ENCODE assay signal across 19 cellular contexts in genomic region chr1:209433649-209434031, GRCh38.
DNase-seq lines count a peak whose midpoint lies in the region; ATAC-seq and TF ChIP-seq lines count a peak whose summit lies in the region.
"Had no signal": no experiment of that assay in that cellular context is flagged by ENCODE, and none has a peak within 500 bp of the region (broad histone marks: within the 10 kb centered on the region; RNA-seq: fewer than 3 reads in every experiment).

No MANE protein-coding gene starts in this region.

- no peak overlapping the region for H3K4me3 ChIP-seq in AG10803 (ENCODE audit: low read length)
- no peak overlapping the region for H3K4me3 ChIP-seq in HUES64 (ENCODE audit: low read length)
- no peak overlapping the region for H3K4me3 ChIP-seq in mammary epithelial cell (replicated peaks in 1 of 3; ENCODE audit: insufficient read depth in 1 of 3, low read depth in 2 of 3, low read length in 3 of 3)
- H3K4me3 ChIP-seq in CD8-positive, alpha-beta memory T cell (ENCODE audit: low read length) = no peak overlapping the region
- H3K4me3 ChIP-seq: colonic mucosa, right lobe of liver had no signal

- peaks cover 0 to 1% (median 0%) of the 10 kb centered on the region in 5 donors for H3K9me3 Mint-ChIP-seq in CD8-positive, alpha-beta memory T cell
- H3K9me3 Mint-ChIP-seq: activated CD4-positive, alpha-beta T cell treated with anti-CD3 and anti-CD28 coated beads, Interleukin-2, amount 10 ng/mL, durations not matched to agents 7 days and 5 days; activated naive CD8-positive, alpha-beta T cell treated with anti-CD3 and anti-CD28 coated beads, Interleukin-2, amount 50 U/mL, for 24 hours; activated T-cell treated with anti-CD3 and anti-CD28 coated beads, Interleukin-2, amount 50 U/mL, for 24 hours; neural crest cell; T-helper 2 cell treated with Interferon-gamma antibody and Interleukin-4, amounts not matched to agents 5 μg/mL and 100 μg/mL, for 36 hours had no signal

- no peak for ATAC-seq in HG03571 (IDR thresholded peaks at IDR 0.05; ENCODE audit: unreplicated experiment)
- ATAC-seq: activated naive CD8-positive, alpha-beta T cell treated with anti-CD3 and anti-CD28 coated beads, Interleukin-2, amount 50 U/mL, for 24 hours; right lobe of liver had no signal

- H3K4me3 Mint-ChIP-seq in CD8-positive, alpha-beta memory T cell = no peak overlapping the region
- H3K4me3 Mint-ChIP-seq: activated CD4-positive, alpha-beta T cell treated with anti-CD3 and anti-CD28 coated beads, Interleukin-2, amount 10 ng/mL, durations not matched to agents 7 days and 5 days; activated naive CD8-positive, alpha-beta T cell treated with anti-CD3 and anti-CD28 coated beads, Interleukin-2, amount 50 U/mL, for 24 hours; activated T-cell treated with anti-CD3 and anti-CD28 coated beads, Interleukin-2, amount 50 U/mL, for 24 hours; neural crest cell; T-helper 2 cell treated with Interferon-gamma antibody and Interleukin-4, amounts not matched to agents 5 μg/mL and 100 μg/mL, for 36 hours had no signal

- intact Hi-C loops in mammary epithelial cell (cut with micrococcal nuclease) = loop anchor here (1.0 to 10.0 kb wide), 6 partner anchors 22 to 626 kb away; no protein-coding TSS in a partner anchor

- H3K4me1 Mint-ChIP-seq in CD8-positive, alpha-beta memory T cell = no peaks in the 10 kb centered on the region
- H3K4me1 Mint-ChIP-seq: activated CD4-positive, alpha-beta T cell treated with anti-CD3 and anti-CD28 coated beads, Interleukin-2, amount 10 ng/mL, durations not matched to agents 7 days and 5 days; activated naive CD8-positive, alpha-beta T cell treated with anti-CD3 and anti-CD28 coated beads, Interleukin-2, amount 50 U/mL, for 24 hours had no signal

- peak overlapping the region; percentile 17 for H3K4me2 ChIP-seq in mammary epithelial cell (ENCODE audit: insufficient read depth, low read depth, low read length)

- dilution Hi-C loops in mammary epithelial cell (cut with HindIII; ENCODE audit: low sequenced_read_pairs) = no loop called here

- CTCF ChIA-PET in mammary epithelial cell (lab: Charles Lee; ENCODE audit: low non-redundant PET) = interaction anchor here (0.6 kb wide), 2 partner anchors 56 to 79 kb away, joined by 4 to 5 read pairs; no protein-coding TSS in a partner anchor
- CTCF ChIA-PET in CD8-positive, alpha-beta memory T cell (lab: Charles Lee) = no interaction called here

- H3K27ac ChIP-seq in HUES64 (ENCODE audit: low read depth, low read length) (peak overlapping the region; percentile 93), mammary epithelial cell (ENCODE audit: insufficient read depth, low read depth, low read length) (peak overlapping the region; percentile 99)
- no peak overlapping the region for H3K27ac ChIP-seq in CD8-positive, alpha-beta memory T cell (ENCODE audit: low read depth, low read length)
- H3K27ac ChIP-seq: colonic mucosa, right lobe of liver had no signal

- H3K4me1 ChIP-seq in HUES64 (ENCODE audit: insufficient read depth, low read length) (peaks cover 70% of the 10 kb centered on the region), mammary epithelial cell (ENCODE audit: insufficient read depth, low read length) (peaks cover 53% of the 10 kb centered on the region)
- no peaks in the 10 kb centered on the region for H3K4me1 ChIP-seq in CD8-positive, alpha-beta memory T cell (ENCODE audit: insufficient read depth, low read length)
- H3K4me1 ChIP-seq: colonic mucosa, right lobe of liver had no signal

- H3K36me3 Mint-ChIP-seq in CD8-positive, alpha-beta memory T cell = no peaks in the 10 kb centered on the region

- H3K9me3 ChIP-seq in HUES64 (ENCODE audit: insufficient read depth, low read depth, low read length) (no peaks in the 10 kb centered on the region), mammary epithelial cell (replicated peaks; ENCODE audit: insufficient read depth, low read length) (no peaks in the 10 kb centered on the region)
- no peaks in the 10 kb centered on the region for H3K9me3 ChIP-seq in CD8-positive, alpha-beta memory T cell (ENCODE audit: low read length)
- H3K9me3 ChIP-seq: colonic mucosa, right lobe of liver had no signal

- H3K27ac Mint-ChIP-seq in CD8-positive, alpha-beta memory T cell = no peak overlapping the region
- H3K27ac Mint-ChIP-seq: activated CD4-positive, alpha-beta T cell treated with anti-CD3 and anti-CD28 coated beads, Interleukin-2, amount 10 ng/mL, durations not matched to agents 7 days and 5 days; activated naive CD8-positive, alpha-beta T cell treated with anti-CD3 and anti-CD28 coated beads, Interleukin-2, amount 50 U/mL, for 24 hours; activated T-cell treated with anti-CD3 and anti-CD28 coated beads, Interleukin-2, amount 50 U/mL, for 24 hours; T-helper 2 cell treated with Interferon-gamma antibody and Interleukin-4, amounts not matched to agents 5 μg/mL and 100 μg/mL, for 36 hours had no signal

- H3K79me2 ChIP-seq in mammary epithelial cell (ENCODE audit: insufficient read depth, low read length) = peaks cover 38% of the 10 kb centered on the region

- DNase-seq in AG10803 (ENCODE audit: low read depth) (peak; percentile 68), mammary epithelial cell (peak; percentile 88), myocyte (ENCODE audit: low read depth) (peak; percentile 32), RKO (ENCODE audit: low spot score) (no peak), T-helper 2 cell (no peak)
- no peak for DNase-seq in CD8-positive, alpha-beta memory T cell
- DNase-seq: activated CD4-positive, alpha-beta T cell treated with anti-CD3 and anti-CD28 coated beads, Interleukin-2, amount 10 ng/mL, durations not matched to agents 7 days and 5 days; activated naive CD8-positive, alpha-beta T cell treated with anti-CD3 and anti-CD28 coated beads, Interleukin-2, amount 50 U/mL, for 24 hours; activated T-cell treated with anti-CD3 and anti-CD28 coated beads, Interleukin-2, amount 50 U/mL, for 24 hours; colonic mucosa; KG1; NCI-H187; NCI-H510A; right lobe of liver; stimulated activated CD4-positive, alpha-beta T cell treated with anti-CD3 and anti-CD28 coated beads, Interleukin-4, amount 100 ng/mL, for 1 hour had no signal

- peaks cover 8 to 30% of the 10 kb centered on the region in 2 donors for H3K27me3 Mint-ChIP-seq in CD8-positive, alpha-beta memory T cell

- in situ Hi-C loops in mammary epithelial cell (cut with MboI; ENCODE audit: low sequenced_read_pairs in 2 of 2) = loop anchor here (5.0 to 10.0 kb wide), 5 partner anchors 51 to 779 kb away; no protein-coding TSS in a partner anchor

- H3K27me3 ChIP-seq in HUES64 (ENCODE audit: insufficient read depth, low read length) = no peaks in the 10 kb centered on the region
- H3K27me3 ChIP-seq in mammary epithelial cell (ENCODE audit: insufficient read depth, low read length) = no peaks in the 10 kb centered on the region
- H3K27me3 ChIP-seq in CD8-positive, alpha-beta memory T cell (ENCODE audit: insufficient read depth, low read length, poor library complexity, severe bottlenecking) = no peaks in the 10 kb centered on the region
- H3K27me3 ChIP-seq: colonic mucosa, right lobe of liver had no signal

- no TSS peak for BruUV-seq in mammary epithelial cell (replicated peaks; lab: Mats Ljungman, UMichigan)

- H3K9ac ChIP-seq in HUES64 (ENCODE audit: low read depth, low read length) (peak overlapping the region; percentile 38), mammary epithelial cell (ENCODE audit: insufficient read depth, low read length) (peak overlapping the region; percentile 54)

- no peaks in the 10 kb centered on the region for H4K20me1 ChIP-seq in mammary epithelial cell (ENCODE audit: insufficient read depth, low read length)

- POLR2A ChIA-PET in CD8-positive, alpha-beta memory T cell (lab: Charles Lee) = no interaction called here

- H2AFZ ChIP-seq in mammary epithelial cell (ENCODE audit: low read depth, low read length) = no peak overlapping the region

- 66% methylated on average over 3 of the region's 3 CpGs for WGBS in HUES64
- 0% methylated on average over 3 of the region's 3 CpGs for WGBS in mammary epithelial cell (ENCODE audit: low coverage, missing lambda C conversion rate)

- H3K36me3 ChIP-seq in HUES64 (ENCODE audit: insufficient read depth, low read length) (peaks cover 18% of the 10 kb centered on the region), mammary epithelial cell (ENCODE audit: insufficient read depth, low read length) (peaks cover 26% of the 10 kb centered on the region)
- no peaks in the 10 kb centered on the region for H3K36me3 ChIP-seq in CD8-positive, alpha-beta memory T cell (ENCODE audit: insufficient read depth, low read length)
- H3K36me3 ChIP-seq: colonic mucosa, right lobe of liver had no signal

- TF ChIP-seq CTCF in AG10803 (conservative IDR thresholded peaks at IDR 0.05; ENCODE audit: low read length) = no peak
- no peak for TF ChIP-seq CTCF in mammary epithelial cell (conservative IDR thresholded peaks at IDR 0.05 in 1 of 2, IDR thresholded peaks at IDR 0.05 in 1 of 2; ENCODE audit: extremely low read depth in 1 of 2, insufficient read depth in 1 of 2, low read depth in 1 of 2, low read length in 2 of 2)

Comparison
In these comparisons a context has a peak if more than half of its experiments do, and no peak if none do; other contexts are left out.
1. DNase-seq: peak in AG10803 (single experiment), mammary epithelial cell (single experiment) and myocyte (single experiment); none in RKO (single experiment), CD8-positive, alpha-beta memory T cell (0 of 5) and T-helper 2 cell (0 of 5).